18 cellular contexts compared by ENCODE assay signal in genomic region chr3:192929755-192930491, GRCh38. TPM values are rescaled to one million over a fixed set of nuclear protein-coding genes. Genes with fewer than 3 reads are reported as not detected.
DNase-seq lines count a peak whose midpoint lies in the region; FAIRE-seq and TF ChIP-seq lines count a peak whose summit lies in the region.
"Had no signal": no experiment of that assay in that cellular context is flagged by ENCODE, and none has a peak within 500 bp of the region (broad histone marks: within the 10 kb centered on the region; RNA-seq: fewer than 3 reads in every experiment).

No MANE protein-coding gene starts in this region.

- H3K4me3 ChIP-seq in BLaER1, result no peak overlapping the region
- H3K4me3 ChIP-seq in astrocyte (ENCODE audit: insufficient read depth, low read depth, low read length), result no peak overlapping the region
- H3K4me3 ChIP-seq in mesenchymal stem cell (ENCODE audit: insufficient read depth in 1 of 2, low read depth in 1 of 2, low read length in 2 of 2), result no peak overlapping the region
- H3K4me3 ChIP-seq: sigmoid colon, transverse colon had no signal

- no peaks in the 10 kb centered on the region for H3K27me3 Mint-ChIP-seq in astrocyte (ENCODE audit: low read depth, unreplicated experiment)
- H3K27me3 Mint-ChIP-seq: central memory CD8-positive, alpha-beta T cell had no signal

- H3K79me1 ChIP-seq in mesenchymal stem cell (replicated peaks; ENCODE audit: low read length, poor library complexity, severe bottlenecking), result no peaks in the 10 kb centered on the region

- WGBS in mesenchymal stem cell, result 78% methylated on average over 8 of the region's 9 CpGs

- H3K9ac ChIP-seq in BLaER1 (no peak overlapping the region), astrocyte (ENCODE audit: low read length) (no peak overlapping the region), mesenchymal stem cell (ENCODE audit: low read length) (no peak overlapping the region)

- H3K27ac ChIP-seq in BLaER1 (no peak overlapping the region), astrocyte (ENCODE audit: low read depth, low read length) (peak overlapping the region; percentile 28), mesenchymal stem cell (ENCODE audit: low read length, poor library complexity, severe bottlenecking) (no peak overlapping the region)
- H3K27ac ChIP-seq: sigmoid colon, transverse colon had no signal

- H2BK12ac ChIP-seq in mesenchymal stem cell (ENCODE audit: low read length in 2 of 2), result no peak overlapping the region

- H3K4ac ChIP-seq in mesenchymal stem cell (ENCODE audit: low read depth in 1 of 2, low read length in 2 of 2), result no peak overlapping the region

- H2AK5ac ChIP-seq in mesenchymal stem cell (ENCODE audit: low read length, severe bottlenecking), result no peak overlapping the region

- H4K91ac ChIP-seq in mesenchymal stem cell (ENCODE audit: low read length), result no peak overlapping the region

- no peak overlapping the region for H2BK120ac ChIP-seq in mesenchymal stem cell (ENCODE audit: low read depth, low read length)

- H3K4me1 ChIP-seq in BLaER1 (peaks cover 5% of the 10 kb centered on the region), astrocyte (ENCODE audit: insufficient read depth, low read length) (peaks cover 9% of the 10 kb centered on the region), mesenchymal stem cell (ENCODE audit: control insufficient read depth, insufficient read depth, low read depth, low read length) (no peaks in the 10 kb centered on the region)
- H3K4me1 ChIP-seq: sigmoid colon, transverse colon had no signal

- no peak overlapping the region for H3K4me3 Mint-ChIP-seq in astrocyte (ENCODE audit: unreplicated experiment)
- H3K4me3 Mint-ChIP-seq: activated T-cell treated with anti-CD3 and anti-CD28 coated beads, Interleukin-2, amount 50 U/mL, for 24 hours; central memory CD8-positive, alpha-beta T cell had no signal

- POLR2A ChIA-PET in GM10248 (lab: Yijun Ruan, JAX), result no interaction called here

- DNase-seq in LHCN-M2 (ENCODE audit: low read depth) (peak; percentile 69), astrocyte (ENCODE audit: low read depth) (peak; percentile 75), mesenchymal stem cell (peak; percentile 20), OCI-M2 (lab: John Stamatoyannopoulos, UW; ENCODE audit: unreplicated experiment) (no peak), NCI-H2081 (lab: John Stamatoyannopoulos, UW) (no peak), GM10248 (ENCODE audit: extremely low spot score) (no peak)
- DNase-seq in activated CD4-positive, alpha-beta T cell treated with anti-CD3 and anti-CD28 coated beads, Interleukin-2, amount 50 U/mL, for 4 hours, result no peak
- DNase-seq: activated CD4-positive, alpha-beta T cell treated with anti-CD3 and anti-CD28 coated beads, Interleukin-2, amount 50 U/mL, for 1 hour; activated T-cell treated with anti-CD3 and anti-CD28 coated beads, Interleukin-2, amount 50 U/mL, for 24 hours; Karpas-422; NCI-H1694 treated with DMSO at 0.1 percent for 48 hours; Right ventricle myocardium superior; sigmoid colon; stimulated activated CD4-positive, alpha-beta T cell treated with anti-CD3 and anti-CD28 coated beads, Interleukin-4, amount 100 ng/mL, for 24 hours; transverse colon had no signal

- H2AFZ ChIP-seq in astrocyte (ENCODE audit: low read depth, low read length), result no peak overlapping the region
- H2AFZ ChIP-seq in mesenchymal stem cell (ENCODE audit: low read depth, low read length), result no peak overlapping the region

- no peak overlapping the region for H4K8ac ChIP-seq in mesenchymal stem cell (ENCODE audit: low read length)

- no peak for FAIRE-seq in astrocyte (lab: Jason Lieb, UNC)

- peaks cover 5% of the 10 kb centered on the region for H3K4me1 Mint-ChIP-seq in astrocyte (ENCODE audit: low read depth, unreplicated experiment)
- H3K4me1 Mint-ChIP-seq: central memory CD8-positive, alpha-beta T cell had no signal

- peak overlapping the region; percentile 24; the same call in 1 of the 2 replicates for H3K4me2 ChIP-seq in BLaER1
- no peak overlapping the region for H3K4me2 ChIP-seq in astrocyte (ENCODE audit: low read length)
- H3K4me2 ChIP-seq in mesenchymal stem cell (ENCODE audit: low read length, poor library complexity, severe bottlenecking), result no peak overlapping the region

- no peaks in the 10 kb centered on the region for H3K36me3 Mint-ChIP-seq in astrocyte (ENCODE audit: low read depth, unreplicated experiment)
- H3K36me3 Mint-ChIP-seq: activated naive CD4-positive, alpha-beta T cell treated with anti-CD3 and anti-CD28 coated beads, Interleukin-2, amount 50 U/mL, for 72 hours had no signal

- H3K27ac Mint-ChIP-seq in astrocyte (ENCODE audit: unreplicated experiment), result no peak overlapping the region
- H3K27ac Mint-ChIP-seq: activated naive CD4-positive, alpha-beta T cell treated with anti-CD3 and anti-CD28 coated beads, Interleukin-2, amount 50 U/mL, for 72 hours; activated T-cell treated with anti-CD3 and anti-CD28 coated beads, Interleukin-2, amount 50 U/mL, for 24 hours had no signal

- H3K9me3 ChIP-seq in BLaER1, result no peaks in the 10 kb centered on the region
- H3K9me3 ChIP-seq in astrocyte (ENCODE audit: insufficient read depth, low read depth, low read length), result no peaks in the 10 kb centered on the region
- no peaks in the 10 kb centered on the region for H3K9me3 ChIP-seq in mesenchymal stem cell (ENCODE audit: control insufficient read depth, low read length)
- H3K9me3 ChIP-seq: sigmoid colon, transverse colon had no signal

- no peak overlapping the region for H3K23ac ChIP-seq in mesenchymal stem cell (ENCODE audit: low read length in 2 of 2)

- H3K79me2 ChIP-seq in astrocyte (ENCODE audit: insufficient read depth, low read length), result no peaks in the 10 kb centered on the region

- no peak overlapping the region for H2BK5ac ChIP-seq in mesenchymal stem cell (ENCODE audit: low read depth, low read length, poor library complexity, severe bottlenecking)

- TF ChIP-seq CTCF in astrocyte (IDR thresholded peaks at IDR 0.05; ENCODE audit: insufficient read depth, low read depth, low read length) (no peak), GM10248 (IDR thresholded peaks at IDR 0.05; ENCODE audit: control extremely low read depth, extremely low read depth, low read depth, missing control alignments) (no peak)

- H3K18ac ChIP-seq in mesenchymal stem cell (ENCODE audit: low read depth in 1 of 2, low read length in 2 of 2), result no peak overlapping the region

- no peak overlapping the region for H3K14ac ChIP-seq in mesenchymal stem cell (ENCODE audit: low read length in 2 of 2)

- H4K20me1 ChIP-seq in BLaER1 (no peaks in the 10 kb centered on the region), astrocyte (ENCODE audit: insufficient read depth, low read length) (no peaks in the 10 kb centered on the region)

- CTCF ChIA-PET in GM10248 (lab: Yijun Ruan, JAX), result interaction anchor here (1.0 to 1.4 kb wide), 2 partner anchors 32 to 111 kb away, joined by 3 read pairs; no protein-coding TSS in a partner anchor

- H3K36me3 ChIP-seq in BLaER1, result no peaks in the 10 kb centered on the region
- no peaks in the 10 kb centered on the region for H3K36me3 ChIP-seq in astrocyte (ENCODE audit: insufficient read depth, low read length)
- no peaks in the 10 kb centered on the region for H3K36me3 ChIP-seq in mesenchymal stem cell (ENCODE audit: control insufficient read depth in 1 of 2, insufficient read depth in 2 of 2, low read depth in 1 of 2, low read length in 2 of 2)
- H3K36me3 ChIP-seq: sigmoid colon, transverse colon had no signal

- H2BK15ac ChIP-seq in mesenchymal stem cell (ENCODE audit: low read depth, poor library complexity, severe bottlenecking), result no peak overlapping the region

- H3K27me3 ChIP-seq in BLaER1 (no peaks in the 10 kb centered on the region), astrocyte (ENCODE audit: insufficient read depth, low read length) (no peaks in the 10 kb centered on the region), mesenchymal stem cell (ENCODE audit: control insufficient read depth in 1 of 2, insufficient read depth in 1 of 2, low read length in 2 of 2) (no peaks in the 10 kb centered on the region)
- H3K27me3 ChIP-seq: sigmoid colon, transverse colon had no signal

- H3K9me3 Mint-ChIP-seq in astrocyte (ENCODE audit: unreplicated experiment), result no peaks in the 10 kb centered on the region
- H3K9me3 Mint-ChIP-seq: activated naive CD4-positive, alpha-beta T cell treated with anti-CD3 and anti-CD28 coated beads, Interleukin-2, amount 50 U/mL, for 72 hours; activated T-cell treated with anti-CD3 and anti-CD28 coated beads, Interleukin-2, amount 50 U/mL, for 24 hours; central memory CD8-positive, alpha-beta T cell had no signal

RNA-seq across cellular contexts. Expression of gene MB21D2, which starts 12.3 kb away (rescaled TPM):
- 10.0 and 11.0 TPM in 2 replicates for total RNA-seq in LHCN-M2 (2014; rRNA removed)
- polyA plus RNA-seq in LHCN-M2 (2012), result 2.2 TPM
- total RNA-seq in astrocyte, result 10.7 and 11.0 TPM in 2 replicates
- polyA plus RNA-seq in mesenchymal stem cell (2013, experiment 1 of 2), result 4.7 TPM
- polyA plus RNA-seq in mesenchymal stem cell (2013, experiment 2 of 2), result 4.6 TPM

Comparison
In these comparisons a context has a peak if more than half of its experiments do, and no peak if none do; other contexts are left out.
1. DNase-seq: peak in LHCN-M2 (single experiment), astrocyte (single experiment) and mesenchymal stem cell (single experiment); none in OCI-M2 (single experiment), NCI-H2081 (0 of 2), GM10248 (single experiment) and activated CD4-positive, alpha-beta T cell treated with anti-CD3 and anti-CD28 coated beads, Interleukin-2, amount 50 U/mL, for 4 hours (0 of 2).